In genomic region chr22:39174498-39175120, GRCh38 we compare ENCODE assay signal across 8 cellular contexts. TPM values are rescaled to one million over a fixed set of nuclear protein-coding genes. Genes with fewer than 3 reads are reported as not detected.
DNase-seq lines count a peak whose midpoint lies in the region; ATAC-seq and TF ChIP-seq lines count a peak whose summit lies in the region.

No MANE protein-coding gene starts in this region.

- peaks cover 4 to 9% of the 10 kb centered on the region in 2 experiments; a peak in 2 of 4 replicates for H3K4me1 ChIP-seq in SK-N-SH (ENCODE audit: control insufficient read depth in 1 of 2, insufficient read depth in 2 of 2, low read depth in 1 of 2, low read length in 1 of 2)

- H3K9ac ChIP-seq in SK-N-SH, result peak overlapping the region; percentile 51

- peak in 1 of 2 experiments; percentile 58; a peak in 1 of 4 replicates for TF ChIP-seq EP300 in SK-N-SH (IDR thresholded peaks at IDR 0.05; ENCODE audit: borderline replicate concordance in 1 of 2, low read depth in 1 of 2, low read length in 1 of 2)

- H3K9me2 ChIP-seq in SK-N-SH, result no peaks in the 10 kb centered on the region

- DNase-seq in H7 (peak; percentile 97), SK-N-SH (peak; percentile 73), left ventricle myocardium superior (peak; percentile 86), pulmonary artery endothelial cell (ENCODE audit: low read depth, low spot score) (peak; percentile 99), NCI-H2029 treated with DMSO at 0.1 percent for 48 hours (lab: John Stamatoyannopoulos, UW) (no peak)

- H4K20me1 ChIP-seq in SK-N-SH (ENCODE audit: insufficient read depth), result no peaks in the 10 kb centered on the region

- H3K27ac ChIP-seq in SK-N-SH (ENCODE audit: low read depth in 2 of 2, low read length in 1 of 2), result peak overlapping the region in 1 of 2 experiments; percentile 67; a peak in 2 of 4 replicates
- H3K27ac ChIP-seq in adipose tissue (ENCODE audit: low read depth, low read length), result peak overlapping the region; percentile 5

- no peaks in the 10 kb centered on the region for H3K79me2 ChIP-seq in SK-N-SH (ENCODE audit: insufficient read depth)

- ATAC-seq in left ventricle myocardium superior (peak; percentile 57), HG03108 (IDR thresholded peaks at IDR 0.05; ENCODE audit: unreplicated experiment) (no peak), HG03342 (IDR thresholded peaks at IDR 0.05; ENCODE audit: unreplicated experiment) (no peak)

- TF ChIP-seq RAD21 in SK-N-SH (IDR thresholded peaks at IDR 0.05; ENCODE audit: low read length), result no peak

- H3F3A ChIP-seq in SK-N-SH (replicated peaks; ENCODE audit: insufficient read depth), result peaks cover 4% of the 10 kb centered on the region

- intact Hi-C loops in left ventricle myocardium superior (cut with micrococcal nuclease), result loop anchor here (5.0 to 10.0 kb wide), 2 partner anchors 60 to 143 kb away; partner anchors contain the start of gene RPL3

- no peaks in the 10 kb centered on the region for H3K9me3 ChIP-seq in SK-N-SH

- 12% methylated on average over 15 of the region's 17 CpGs for WGBS in SK-N-SH (ENCODE audit: low lambda C conversion rate)
- WGBS in adipose tissue, 3 donors, result 6 to 29% (median 7%) methylated on average over 16 to 17 of the region's 17 CpGs

- TF ChIP-seq CTCF in SK-N-SH (IDR thresholded peaks at IDR 0.05), result no peak

- H3K27me3 ChIP-seq in H7 (ENCODE audit: control insufficient read depth, insufficient read depth, low read length) (no peaks in the 10 kb centered on the region), SK-N-SH (ENCODE audit: insufficient read depth) (no peaks in the 10 kb centered on the region)

- H3K36me3 ChIP-seq in H7 (replicated peaks; ENCODE audit: control insufficient read depth, insufficient read depth, low read length), result no peaks in the 10 kb centered on the region
- no peaks in the 10 kb centered on the region for H3K36me3 ChIP-seq in SK-N-SH (replicated peaks in 1 of 2; ENCODE audit: control insufficient read depth in 1 of 2, insufficient read depth in 2 of 2, low read length in 1 of 2)

- CTCF ChIA-PET in SK-N-SH (lab: Yijun Ruan, JAX), result no interaction called here

- POLR2A ChIA-PET in SK-N-SH (lab: Yijun Ruan, JAX), result no interaction called here

- no peak overlapping the region for H2AFZ ChIP-seq in SK-N-SH (ENCODE audit: low read depth)

- H3K4me3 ChIP-seq in H7 (ENCODE audit: insufficient read depth, low read depth, low read length) (no peak overlapping the region), SK-N-SH (ENCODE audit: low read depth in 2 of 2, low read length in 1 of 2) (no peak overlapping the region)

- H3K4me2 ChIP-seq in SK-N-SH, result peak overlapping the region; percentile 50

TF ChIP-seq in SK-N-SH, 30 proteins besides CTCF, POLR2A, EP300 and RAD21:
- peak; percentile 66; the same call in 1 of the 2 replicates for TF ChIP-seq FOSL2 (IDR thresholded peaks at IDR 0.05; ENCODE audit: borderline replicate concordance, low read depth)
- no peak for TF ChIP-seq RCOR1 (IDR thresholded peaks at IDR 0.05; ENCODE audit: low read length)
- peak; percentile 71; the same call in 1 of the 2 replicates for TF ChIP-seq TCF12 (IDR thresholded peaks at IDR 0.05)
- peak; percentile 82 for TF ChIP-seq JUND (IDR thresholded peaks at IDR 0.05)
- peak; percentile 15; the same call in 1 of the 2 replicates for TF ChIP-seq NFIC (IDR thresholded peaks at IDR 0.05; ENCODE audit: borderline replicate concordance)
- TF ChIP-seq RXRA (IDR thresholded peaks at IDR 0.05; ENCODE audit: borderline replicate concordance, low read depth), result peak; percentile 87
- TF ChIP-seq TEAD4 (IDR thresholded peaks at IDR 0.05; ENCODE audit: borderline replicate concordance, insufficient read depth), result peak; percentile 91
- TF ChIP-seq REST (IDR thresholded peaks at IDR 0.05; ENCODE audit: low read depth, low read length), result no peak
- TF ChIP-seq ELF1 (IDR thresholded peaks at IDR 0.05), result peak; percentile 43; the same call in 1 of the 2 replicates

RNA-seq across cellular contexts. Expression of gene CBX7, which starts 22.1 kb away (rescaled TPM):
- 4.5 and 5.4 TPM in 2 replicates for total RNA-seq in H7 (2014; rRNA removed; shearing (Covaris generic))
- 2.3 and 2.7 TPM in 2 replicates for polyA plus RNA-seq in SK-N-SH (2012; rRNA removed)
- 1.4 and 2.3 TPM in 2 replicates for polyA plus RNA-seq in SK-N-SH (2012; cell fraction: cytosol; rRNA removed)
- polyA plus RNA-seq in SK-N-SH (2012; cell fraction: nucleus; rRNA removed), result 8.3 and 9.9 TPM in 2 replicates
- 10 to 100 TPM; 19.5 to 57.2 (median 29.9) TPM for polyA plus RNA-seq in adipose tissue
- 79.2 TPM for total RNA-seq in left ventricle myocardium superior
- 2.7 and 4.0 TPM in 2 replicates for total RNA-seq in pulmonary artery endothelial cell

Comparison
In these comparisons a context has a peak if more than half of its experiments do, and no peak if none do; other contexts are left out.
1. RNA of gene CBX7, which starts 22.1 kb away (total RNA-seq): 79.2 TPM in left ventricle myocardium superior (single experiment); 4.5 to 5.4 TPM in H7 and 2.7 to 4.0 TPM in pulmonary artery endothelial cell; every median in the first group is over 10 times any median in the second.